In the genomic region with DNA sequence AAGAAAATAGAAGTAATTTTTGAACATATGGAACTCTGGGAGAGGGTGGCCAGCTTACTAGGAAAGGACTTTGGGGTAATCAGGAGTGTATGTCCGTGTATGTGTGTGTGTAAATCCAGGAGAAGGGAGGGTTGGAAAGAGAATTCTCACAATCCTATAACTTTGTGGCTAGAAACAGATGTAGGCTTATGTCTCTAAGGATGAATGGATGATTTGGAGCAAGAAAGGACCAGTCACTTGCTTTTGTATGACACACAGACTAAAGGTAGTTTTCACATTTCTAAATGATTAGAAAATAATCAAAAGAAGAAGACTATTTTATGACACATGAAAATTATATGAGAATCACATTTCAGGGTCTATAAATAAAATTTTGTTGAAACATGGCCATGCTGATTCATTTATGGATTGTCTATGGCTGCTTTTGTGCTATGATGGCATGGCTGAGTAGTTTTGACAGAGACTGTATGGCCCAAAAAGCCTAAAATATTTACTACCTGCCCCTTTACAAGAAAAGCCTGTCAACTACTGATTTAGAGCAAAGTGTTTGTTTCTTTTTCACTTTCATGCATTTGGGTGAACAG, we compare ENCODE assay signal across 16 cellular contexts.
"Had no signal": no experiment of that assay in that cellular context is flagged by ENCODE, and none has a peak within 500 bp of the region (broad histone marks: within the 10 kb centered on the region; RNA-seq: fewer than 3 reads in every experiment).

No MANE protein-coding gene starts in this region.

- H3K27ac Mint-ChIP-seq: activated naive CD4-positive, alpha-beta T cell treated with anti-CD3 and anti-CD28 coated beads, Interleukin-2, amount 50 U/mL, for 24 hours; memory B cell; natural killer cell; stimulated activated effector memory CD8-positive, alpha-beta T cell treated with anti-CD3 and anti-CD28 coated beads, Interleukin-12 subunit alpha, Interleukin-12 subunit beta, amount 100 ng/mL, for 72 hours had no signal

- H3K4me3 ChIP-seq: adrenal gland, breast epithelium, heart right ventricle, pancreas, right lobe of liver had no signal

- H3K27ac ChIP-seq: adrenal gland, breast epithelium, heart right ventricle, pancreas, right lobe of liver had no signal

- H3K9me3 ChIP-seq: adrenal gland, breast epithelium, heart right ventricle, pancreas, right lobe of liver had no signal

- H3K27me3 ChIP-seq: adrenal gland, breast epithelium, heart right ventricle, pancreas, right lobe of liver had no signal

- H3K36me3 ChIP-seq: adrenal gland, breast epithelium, heart right ventricle, pancreas, right lobe of liver had no signal

- H3K9me3 Mint-ChIP-seq: activated naive CD4-positive, alpha-beta T cell treated with anti-CD3 and anti-CD28 coated beads, Interleukin-2, amount 50 U/mL, for 24 hours; memory B cell; natural killer cell; stimulated activated effector memory CD8-positive, alpha-beta T cell treated with anti-CD3 and anti-CD28 coated beads, Interleukin-12 subunit alpha, Interleukin-12 subunit beta, amount 100 ng/mL, for 72 hours had no signal

- H3K4me1 Mint-ChIP-seq: activated naive CD4-positive, alpha-beta T cell treated with anti-CD3 and anti-CD28 coated beads, Interleukin-2, amount 50 U/mL, for 24 hours; memory B cell; stimulated activated effector memory CD8-positive, alpha-beta T cell treated with anti-CD3 and anti-CD28 coated beads, Interleukin-12 subunit alpha, Interleukin-12 subunit beta, amount 100 ng/mL, for 72 hours had no signal

- H3K4me3 Mint-ChIP-seq: activated naive CD4-positive, alpha-beta T cell treated with anti-CD3 and anti-CD28 coated beads, Interleukin-2, amount 50 U/mL, for 24 hours; memory B cell; natural killer cell; stimulated activated effector memory CD8-positive, alpha-beta T cell treated with anti-CD3 and anti-CD28 coated beads, Interleukin-12 subunit alpha, Interleukin-12 subunit beta, amount 100 ng/mL, for 72 hours had no signal

- H3K4me1 ChIP-seq: breast epithelium, heart right ventricle, right lobe of liver had no signal

- DNase-seq: activated CD4-positive, alpha-beta T cell treated with anti-CD3 and anti-CD28 coated beads for 1 hour; activated CD8-positive, alpha-beta memory T cell treated with anti-CD3 and anti-CD28 coated beads for 24 hours; activated gamma-delta T cell; adrenal gland; cortex of kidney; effector CD4-positive, alpha-beta T cell; heart right ventricle; natural killer cell; pancreas; right lobe of liver; stimulated activated CD4-positive, alpha-beta T cell treated with anti-CD3 and anti-CD28 coated beads, Interleukin-4, amount 100 ng/mL, for 24 hours; T1000 had no signal

- ATAC-seq: heart right ventricle; natural killer cell; pancreas; right lobe of liver; stimulated activated effector memory CD8-positive, alpha-beta T cell treated with anti-CD3 and anti-CD28 coated beads, Interleukin-12 subunit alpha, Interleukin-12 subunit beta, amount 100 ng/mL, for 72 hours had no signal

- H3K36me3 Mint-ChIP-seq: activated naive CD4-positive, alpha-beta T cell treated with anti-CD3 and anti-CD28 coated beads, Interleukin-2, amount 50 U/mL, for 24 hours; memory B cell; natural killer cell; stimulated activated effector memory CD8-positive, alpha-beta T cell treated with anti-CD3 and anti-CD28 coated beads, Interleukin-12 subunit alpha, Interleukin-12 subunit beta, amount 100 ng/mL, for 72 hours had no signal
